ENCODE assay signal across 26 cellular contexts in the genomic region with DNA sequence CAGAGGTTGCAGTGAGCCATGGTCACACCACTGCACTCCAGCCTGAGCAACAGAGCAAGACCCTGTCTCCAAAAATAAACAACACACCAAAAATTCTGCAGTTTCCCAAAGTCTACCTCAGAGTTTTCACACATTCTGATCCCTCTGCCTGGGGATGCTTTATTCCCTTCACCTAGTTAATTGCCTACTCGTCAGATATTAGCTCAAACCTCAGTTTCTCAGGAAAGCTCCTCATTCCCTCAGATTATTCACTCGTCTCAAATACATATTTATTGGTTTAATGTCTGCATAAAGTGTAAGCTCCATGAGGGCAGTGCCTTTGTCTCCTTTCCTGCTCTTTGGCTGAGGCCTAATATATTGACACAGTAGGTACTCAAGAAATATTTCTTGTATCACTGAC.
"Had no signal": no experiment of that assay in that cellular context is flagged by ENCODE, and none has a peak within 500 bp of the region (broad histone marks: within the 10 kb centered on the region; RNA-seq: fewer than 3 reads in every experiment).

No MANE protein-coding gene starts in this region.

- H3K27me3 Mint-ChIP-seq: activated B cell treated with CpG ODN at 0.5 μM for 24 hours; activated CD4-positive, alpha-beta memory T cell treated with anti-CD3 and anti-CD28 coated beads, Interleukin-2, amount 10 ng/mL, durations not matched to agents 7 days and 5 days; activated naive CD8-positive, alpha-beta T cell treated with anti-CD3 and anti-CD28 coated beads for 36 hours; activated T-cell treated with anti-CD3 and anti-CD28 coated beads, Interleukin-2, amount 50 U/mL, for 24 hours; effector memory CD8-positive, alpha-beta T cell had no signal

- H3K9me3 Mint-ChIP-seq: activated B cell treated with CpG ODN at 0.5 μM for 24 hours; activated CD4-positive, alpha-beta memory T cell treated with anti-CD3 and anti-CD28 coated beads, Interleukin-2, amount 10 ng/mL, durations not matched to agents 7 days and 5 days; activated naive CD4-positive, alpha-beta T cell treated with anti-CD3 and anti-CD28 coated beads, Interleukin-2, amount 10 ng/mL, durations not matched to agents 7 days and 5 days; activated naive CD8-positive, alpha-beta T cell treated with anti-CD3 and anti-CD28 coated beads for 36 hours; activated T-cell treated with anti-CD3 and anti-CD28 coated beads, Interleukin-2, amount 50 U/mL, for 24 hours; activated T-cell treated with anti-CD3 and anti-CD28 coated beads, Interleukin-2, amount 50 U/mL, for 72 hours; effector memory CD8-positive, alpha-beta T cell had no signal

- H3K27ac ChIP-seq: brain microvascular endothelial cell, esophagus muscularis mucosa, foreskin keratinocyte, gastrocnemius medialis, heart left ventricle, VCaP had no signal

- H3K27me3 ChIP-seq: brain microvascular endothelial cell, esophagus muscularis mucosa, foreskin keratinocyte, gastrocnemius medialis, heart left ventricle had no signal

- DNase-seq: activated B cell treated with CpG ODN at 0.5 μM for 24 hours; activated CD4-positive, alpha-beta memory T cell treated with anti-CD3 and anti-CD28 coated beads, Interleukin-2, amount 10 ng/mL, durations not matched to agents 7 days and 5 days; activated CD4-positive, alpha-beta T cell treated with anti-CD3 and anti-CD28 coated beads for 48 hours; activated CD4-positive, alpha-beta T cell treated with anti-CD3 and anti-CD28 coated beads, Interleukin-2, amount 50 U/mL, for 4 hours; activated CD8-positive, alpha-beta memory T cell treated with anti-CD3 and anti-CD28 coated beads, Interleukin-2, amount 50 U/mL, for 48 hours; activated gamma-delta T cell; activated naive CD4-positive, alpha-beta T cell; activated naive CD4-positive, alpha-beta T cell treated with anti-CD3 and anti-CD28 coated beads, Interleukin-2, amount 10 ng/mL, durations not matched to agents 7 days and 5 days; activated naive CD8-positive, alpha-beta T cell treated with anti-CD3 and anti-CD28 coated beads for 36 hours; activated T-cell treated with anti-CD3 and anti-CD28 coated beads for 4 hours; activated T-cell treated with anti-CD3 and anti-CD28 coated beads, Interleukin-2, amount 50 U/mL, for 24 hours; activated T-cell treated with anti-CD3 and anti-CD28 coated beads, Interleukin-2, amount 50 U/mL, for 72 hours; brain microvascular endothelial cell; cortex of kidney; dermis blood vessel endothelial cell; effector CD4-positive, alpha-beta T cell; effector memory CD8-positive, alpha-beta T cell; erythroblast; foreskin keratinocyte; gastrocnemius medialis; glutamatergic neuron; heart left ventricle; T-helper 2 cell had no signal

- H3K9me3 ChIP-seq: esophagus muscularis mucosa, gastrocnemius medialis, heart left ventricle had no signal

- H3K4me3 ChIP-seq: esophagus muscularis mucosa, gastrocnemius medialis, heart left ventricle had no signal

- ATAC-seq: activated CD4-positive, CD25-positive, alpha-beta regulatory T cell treated with anti-CD3 and anti-CD28 coated beads, Interleukin-2, amount 50 U/mL, for 24 hours; activated T-cell treated with anti-CD3 and anti-CD28 coated beads, Interleukin-2, amount 50 U/mL, for 72 hours; effector memory CD8-positive, alpha-beta T cell; foreskin keratinocyte; gastrocnemius medialis; heart left ventricle had no signal

- H3K4me3 Mint-ChIP-seq: activated B cell treated with CpG ODN at 0.5 μM for 24 hours; activated CD4-positive, alpha-beta memory T cell treated with anti-CD3 and anti-CD28 coated beads, Interleukin-2, amount 10 ng/mL, durations not matched to agents 7 days and 5 days; activated naive CD4-positive, alpha-beta T cell treated with anti-CD3 and anti-CD28 coated beads, Interleukin-2, amount 10 ng/mL, durations not matched to agents 7 days and 5 days; activated naive CD8-positive, alpha-beta T cell treated with anti-CD3 and anti-CD28 coated beads for 36 hours; activated T-cell treated with anti-CD3 and anti-CD28 coated beads, Interleukin-2, amount 50 U/mL, for 24 hours; activated T-cell treated with anti-CD3 and anti-CD28 coated beads, Interleukin-2, amount 50 U/mL, for 72 hours; effector memory CD8-positive, alpha-beta T cell had no signal

- H3K27ac Mint-ChIP-seq: activated B cell treated with CpG ODN at 0.5 μM for 24 hours; activated CD4-positive, alpha-beta memory T cell treated with anti-CD3 and anti-CD28 coated beads, Interleukin-2, amount 10 ng/mL, durations not matched to agents 7 days and 5 days; activated naive CD4-positive, alpha-beta T cell treated with anti-CD3 and anti-CD28 coated beads, Interleukin-2, amount 10 ng/mL, durations not matched to agents 7 days and 5 days; activated naive CD8-positive, alpha-beta T cell treated with anti-CD3 and anti-CD28 coated beads for 36 hours; activated T-cell treated with anti-CD3 and anti-CD28 coated beads, Interleukin-2, amount 50 U/mL, for 24 hours; activated T-cell treated with anti-CD3 and anti-CD28 coated beads, Interleukin-2, amount 50 U/mL, for 72 hours; effector memory CD8-positive, alpha-beta T cell had no signal
